Comparison of ENCODE assay signal across 9 cellular contexts in genomic region chr9:135474915-135475314, GRCh38. TPM values are rescaled to one million over a fixed set of nuclear protein-coding genes. Genes with fewer than 3 reads are reported as not detected.
A peak's percentile ranks its signal among the peaks of the same experiment; 100 is the strongest.
DNase-seq lines count a peak whose midpoint lies in the region; ATAC-seq and TF ChIP-seq lines count a peak whose summit lies in the region.
"Had no signal": no experiment of that assay in that cellular context is flagged by ENCODE, and none has a peak within 500 bp of the region (broad histone marks: within the 10 kb centered on the region; RNA-seq: fewer than 3 reads in every experiment).

No MANE protein-coding gene starts in this region.

- no peaks in the 10 kb centered on the region for H3K36me3 Mint-ChIP-seq in activated naive CD8-positive, alpha-beta T cell treated with anti-CD3 and anti-CD28 coated beads, Interleukin-2, amount 50 U/mL, for 24 hours (ENCODE audit: low read depth)
- H3K36me3 Mint-ChIP-seq in activated naive CD8-positive, alpha-beta T cell treated with anti-CD3 and anti-CD28 coated beads for 36 hours = no peaks in the 10 kb centered on the region
- no peaks in the 10 kb centered on the region for H3K36me3 Mint-ChIP-seq in endothelial cell (ENCODE audit: low read depth, unreplicated experiment)

- DNase-seq in activated naive CD8-positive, alpha-beta T cell treated with anti-CD3 and anti-CD28 coated beads, Interleukin-2, amount 50 U/mL, for 24 hours = peak; percentile 26
- no peak for DNase-seq in activated naive CD8-positive, alpha-beta T cell treated with anti-CD3 and anti-CD28 coated beads for 36 hours
- DNase-seq in NCI-H526 treated with DMSO at 0.1 percent for 48 hours (lab: John Stamatoyannopoulos, UW) (peak; percentile 3), endothelial cell (ENCODE audit: low spot score) (peak; percentile 67)
- DNase-seq in stimulated activated naive CD8-positive, alpha-beta T cell treated with anti-CD3 and anti-CD28 coated beads, Interleukin-15, Interleukin-2, amounts not matched to agents 100 U/mL and 50 U/mL, for 24 hours = peak; percentile 32

- H3K27me3 Mint-ChIP-seq in activated naive CD8-positive, alpha-beta T cell treated with anti-CD3 and anti-CD28 coated beads, Interleukin-2, amount 50 U/mL, for 24 hours = peaks cover 42% of the 10 kb centered on the region
- peaks cover 52% of the 10 kb centered on the region for H3K27me3 Mint-ChIP-seq in activated naive CD8-positive, alpha-beta T cell treated with anti-CD3 and anti-CD28 coated beads for 36 hours
- H3K27me3 Mint-ChIP-seq in endothelial cell (ENCODE audit: unreplicated experiment) = peaks cover 8% of the 10 kb centered on the region

- peaks cover 10% of the 10 kb centered on the region for H3K4me1 Mint-ChIP-seq in activated naive CD8-positive, alpha-beta T cell treated with anti-CD3 and anti-CD28 coated beads, Interleukin-2, amount 50 U/mL, for 24 hours
- peaks cover 1% of the 10 kb centered on the region for H3K4me1 Mint-ChIP-seq in activated naive CD8-positive, alpha-beta T cell treated with anti-CD3 and anti-CD28 coated beads for 36 hours
- no peaks in the 10 kb centered on the region for H3K4me1 Mint-ChIP-seq in endothelial cell (ENCODE audit: unreplicated experiment)

- no peak overlapping the region for H3K27ac Mint-ChIP-seq in activated naive CD8-positive, alpha-beta T cell treated with anti-CD3 and anti-CD28 coated beads, Interleukin-2, amount 50 U/mL, for 24 hours
- H3K27ac Mint-ChIP-seq in activated naive CD8-positive, alpha-beta T cell treated with anti-CD3 and anti-CD28 coated beads for 36 hours = no peak overlapping the region
- no peak overlapping the region for H3K27ac Mint-ChIP-seq in endothelial cell (ENCODE audit: unreplicated experiment)
- H3K27ac Mint-ChIP-seq: activated naive CD4-positive, alpha-beta T cell treated with anti-CD3 and anti-CD28 coated beads, Interleukin-2, amount 50 U/mL, for 72 hours had no signal

- no peak for ATAC-seq in activated naive CD8-positive, alpha-beta T cell treated with anti-CD3 and anti-CD28 coated beads, Interleukin-2, amount 50 U/mL, for 24 hours
- no peak for ATAC-seq in stimulated activated naive CD8-positive, alpha-beta T cell treated with anti-CD3 and anti-CD28 coated beads, Interleukin-15, Interleukin-2, amounts not matched to agents 100 U/mL and 50 U/mL, for 24 hours
- ATAC-seq in HG02870 (IDR thresholded peaks at IDR 0.05; ENCODE audit: unreplicated experiment) (no peak), GM21576 (IDR thresholded peaks at IDR 0.05; ENCODE audit: unreplicated experiment) (no peak), HG03571 (IDR thresholded peaks at IDR 0.05; ENCODE audit: unreplicated experiment) (no peak)

- no peak overlapping the region for H3K4me3 Mint-ChIP-seq in activated naive CD8-positive, alpha-beta T cell treated with anti-CD3 and anti-CD28 coated beads, Interleukin-2, amount 50 U/mL, for 24 hours
- no peak overlapping the region for H3K4me3 Mint-ChIP-seq in activated naive CD8-positive, alpha-beta T cell treated with anti-CD3 and anti-CD28 coated beads for 36 hours
- no peak overlapping the region for H3K4me3 Mint-ChIP-seq in endothelial cell (ENCODE audit: unreplicated experiment)

- peak; percentile 39 for TF ChIP-seq CTCF in endothelial cell (IDR thresholded peaks at IDR 0.05; ENCODE audit: unreplicated experiment)

- H3K9me3 Mint-ChIP-seq in activated naive CD8-positive, alpha-beta T cell treated with anti-CD3 and anti-CD28 coated beads, Interleukin-2, amount 50 U/mL, for 24 hours = no peaks in the 10 kb centered on the region
- no peaks in the 10 kb centered on the region for H3K9me3 Mint-ChIP-seq in activated naive CD8-positive, alpha-beta T cell treated with anti-CD3 and anti-CD28 coated beads for 36 hours
- H3K9me3 Mint-ChIP-seq in endothelial cell (ENCODE audit: unreplicated experiment) = no peaks in the 10 kb centered on the region
- H3K9me3 Mint-ChIP-seq: activated naive CD4-positive, alpha-beta T cell treated with anti-CD3 and anti-CD28 coated beads, Interleukin-2, amount 50 U/mL, for 72 hours had no signal

RNA-seq across cellular contexts. Expression of gene PPP1R26, which starts 4.7 kb away (rescaled TPM):
- total RNA-seq in activated naive CD8-positive, alpha-beta T cell treated with anti-CD3 and anti-CD28 coated beads for 36 hours = under 1 TPM; 0.20 to 0.27 TPM
- total RNA-seq in endothelial cell (ENCODE audit: unreplicated experiment) = 21.5 TPM

RNA-seq across cellular contexts. Expression of gene MRPS2, which starts 25.6 kb away (rescaled TPM):
- 10 to 100 TPM; 74.0 to 78.8 TPM for total RNA-seq in activated naive CD8-positive, alpha-beta T cell treated with anti-CD3 and anti-CD28 coated beads for 36 hours
- 42.8 TPM for total RNA-seq in endothelial cell (ENCODE audit: unreplicated experiment)

RNA-seq across cellular contexts. Expression of gene LCN1, which starts 46.3 kb away (rescaled TPM):
- total RNA-seq in activated naive CD8-positive, alpha-beta T cell treated with anti-CD3 and anti-CD28 coated beads for 36 hours = not detected
- not detected for total RNA-seq in endothelial cell (ENCODE audit: unreplicated experiment)
- total RNA-seq: activated naive CD4-positive, alpha-beta T cell treated with anti-CD3 and anti-CD28 coated beads, Interleukin-2, amount 50 U/mL, for 72 hours had no signal

Comparison
In these comparisons a context has a peak if more than half of its experiments do, and no peak if none do; other contexts are left out.
1. RNA of gene PPP1R26, which starts 4.7 kb away (total RNA-seq): 21.5 TPM in endothelial cell (single experiment); 0.20 to 0.27 TPM in activated naive CD8-positive, alpha-beta T cell treated with anti-CD3 and anti-CD28 coated beads for 36 hours; every median in the first group is over 10 times any median in the second.